In genomic region chr1:153360592-153360991, GRCh38 we compare ENCODE assay signal across 18 cellular contexts. TPM values are rescaled to one million over a fixed set of nuclear protein-coding genes. Genes with fewer than 3 reads are reported as not detected.
"Had no signal": no experiment of that assay in that cellular context is flagged by ENCODE, and none has a peak within 500 bp of the region (broad histone marks: within the 10 kb centered on the region; RNA-seq: fewer than 3 reads in every experiment).

No MANE protein-coding gene starts in this region.

- H3K27ac ChIP-seq: foreskin keratinocyte, neural progenitor cell, thyroid gland, vagina had no signal

- H3K4me1 Mint-ChIP-seq: neural progenitor cell had no signal

- H3K4me1 ChIP-seq: adrenal gland, neural progenitor cell, thyroid gland, vagina had no signal

- H3K27me3 ChIP-seq: adrenal gland, foreskin keratinocyte, neural progenitor cell, thyroid gland, vagina had no signal

- FAIRE-seq: colon, TTC549 had no signal

- H3K36me3 Mint-ChIP-seq: naive B cell; neural progenitor cell; stimulated activated memory B cell treated with anti-CD40 and anti-IgM and Interleukin-4, amounts not matched to agents 10 μg/mL and 1 μg/mL and 100 μg/mL, for 72 hours had no signal

- H3K27ac Mint-ChIP-seq: activated B cell treated with CpG ODN at 0.5 μM for 24 hours; activated CD4-positive, alpha-beta T cell treated with anti-CD3 and anti-CD28 coated beads, Interleukin-2, amount 10 ng/mL, durations not matched to agents 24 days and 14 days; activated CD8-positive, alpha-beta T cell treated with anti-CD3 and anti-CD28 coated beads, Interleukin-2, amount 10 ng/mL, durations not matched to agents 7 days and 5 days; naive B cell; neural progenitor cell; stimulated activated memory B cell treated with anti-CD40 and anti-IgM and Interleukin-4, amounts not matched to agents 10 μg/mL and 1 μg/mL and 100 μg/mL, for 72 hours had no signal

- H3K36me3 ChIP-seq: adrenal gland, neural progenitor cell, thyroid gland, vagina had no signal

- ATAC-seq: activated CD8-positive, alpha-beta T cell treated with anti-CD3 and anti-CD28 coated beads, Interleukin-2, amount 10 ng/mL, durations not matched to agents 7 days and 5 days; activated T-helper 17 cell treated with anti-CD3 and anti-CD28 coated beads, Interleukin-2, amount 50 U/mL, for 72 hours; foreskin keratinocyte; stimulated activated memory B cell treated with anti-CD40 and anti-IgM and Interleukin-4, amounts not matched to agents 10 μg/mL and 1 μg/mL and 100 μg/mL, for 72 hours had no signal

- H3K9me3 ChIP-seq: adrenal gland, thyroid gland, vagina had no signal

- DNase-seq: activated B cell treated with CpG ODN at 0.5 μM for 24 hours; activated CD4-positive, alpha-beta T cell treated with anti-CD3 and anti-CD28 coated beads, Interleukin-2, amount 10 ng/mL, durations not matched to agents 24 days and 14 days; activated CD8-positive, alpha-beta T cell treated with anti-CD3 and anti-CD28 coated beads, Interleukin-2, amount 10 ng/mL, durations not matched to agents 7 days and 5 days; activated naive CD4-positive, alpha-beta T cell treated with anti-CD3 and anti-CD28 coated beads, Interleukin-2, amount 50 U/mL, for 16 hours; foreskin keratinocyte; naive B cell; SW 1271; thyroid gland had no signal

- H3K9me3 Mint-ChIP-seq: activated B cell treated with CpG ODN at 0.5 μM for 24 hours; activated CD4-positive, alpha-beta T cell treated with anti-CD3 and anti-CD28 coated beads, Interleukin-2, amount 10 ng/mL, durations not matched to agents 24 days and 14 days; activated T-helper 17 cell treated with anti-CD3 and anti-CD28 coated beads, Interleukin-2, amount 50 U/mL, for 72 hours; naive B cell; neural progenitor cell; stimulated activated memory B cell treated with anti-CD40 and anti-IgM and Interleukin-4, amounts not matched to agents 10 μg/mL and 1 μg/mL and 100 μg/mL, for 72 hours had no signal

- H3K4me3 ChIP-seq: adrenal gland, neural progenitor cell, thyroid gland, vagina had no signal

- H3K4me3 Mint-ChIP-seq: activated B cell treated with CpG ODN at 0.5 μM for 24 hours; activated CD4-positive, alpha-beta T cell treated with anti-CD3 and anti-CD28 coated beads, Interleukin-2, amount 10 ng/mL, durations not matched to agents 24 days and 14 days; activated CD8-positive, alpha-beta T cell treated with anti-CD3 and anti-CD28 coated beads, Interleukin-2, amount 10 ng/mL, durations not matched to agents 7 days and 5 days; activated T-helper 17 cell treated with anti-CD3 and anti-CD28 coated beads, Interleukin-2, amount 50 U/mL, for 72 hours; naive B cell; neural progenitor cell; stimulated activated memory B cell treated with anti-CD40 and anti-IgM and Interleukin-4, amounts not matched to agents 10 μg/mL and 1 μg/mL and 100 μg/mL, for 72 hours had no signal

RNA-seq across cellular contexts. Expression of gene S100A9, which starts 2.9 kb away (rescaled TPM):
- total RNA-seq: activated CD4-positive, alpha-beta T cell treated with anti-CD3 and anti-CD28 coated beads, Interleukin-2, amount 10 ng/mL, durations not matched to agents 24 days and 14 days; activated CD8-positive, alpha-beta T cell treated with anti-CD3 and anti-CD28 coated beads, Interleukin-2, amount 10 ng/mL, durations not matched to agents 7 days and 5 days; T-helper 2 cell treated with Interferon-gamma antibody and Interleukin-4, amounts not matched to agents 100 ng/mL and 5 ng/mL, for 36 hours had no signal

RNA-seq across cellular contexts. Expression of gene PGLYRP4, which starts 12.0 kb away (rescaled TPM):
- total RNA-seq: activated B cell treated with CpG ODN at 0.5 μM for 24 hours; activated CD4-positive, alpha-beta T cell treated with anti-CD3 and anti-CD28 coated beads, Interleukin-2, amount 10 ng/mL, durations not matched to agents 24 days and 14 days; activated CD8-positive, alpha-beta T cell treated with anti-CD3 and anti-CD28 coated beads, Interleukin-2, amount 10 ng/mL, durations not matched to agents 7 days and 5 days; adrenal gland; lung microvascular endothelial cell; renal cortical epithelial cell; T-helper 2 cell treated with Interferon-gamma antibody and Interleukin-4, amounts not matched to agents 100 ng/mL and 5 ng/mL, for 36 hours; thyroid gland had no signal
- polyA plus RNA-seq: adrenal gland had no signal

RNA-seq across cellular contexts. Expression of gene S100A12, which starts 14.8 kb away (rescaled TPM):
- total RNA-seq: activated B cell treated with CpG ODN at 0.5 μM for 24 hours; activated CD4-positive, alpha-beta T cell treated with anti-CD3 and anti-CD28 coated beads, Interleukin-2, amount 10 ng/mL, durations not matched to agents 24 days and 14 days; activated CD8-positive, alpha-beta T cell treated with anti-CD3 and anti-CD28 coated beads, Interleukin-2, amount 10 ng/mL, durations not matched to agents 7 days and 5 days; activated T-helper 17 cell treated with anti-CD3 and anti-CD28 coated beads, Interleukin-2, amount 50 U/mL, for 72 hours; foreskin keratinocyte; lung microvascular endothelial cell; renal cortical epithelial cell; T-helper 2 cell treated with Interferon-gamma antibody and Interleukin-4, amounts not matched to agents 100 ng/mL and 5 ng/mL, for 36 hours; thyroid gland had no signal
- polyA plus RNA-seq: foreskin keratinocyte had no signal

RNA-seq across cellular contexts. Expression of gene S100A8, which starts 30.3 kb away (rescaled TPM):
- total RNA-seq: activated B cell treated with CpG ODN at 0.5 μM for 24 hours; activated CD4-positive, alpha-beta T cell treated with anti-CD3 and anti-CD28 coated beads, Interleukin-2, amount 10 ng/mL, durations not matched to agents 24 days and 14 days; activated CD8-positive, alpha-beta T cell treated with anti-CD3 and anti-CD28 coated beads, Interleukin-2, amount 10 ng/mL, durations not matched to agents 7 days and 5 days; activated T-helper 17 cell treated with anti-CD3 and anti-CD28 coated beads, Interleukin-2, amount 50 U/mL, for 72 hours; lung microvascular endothelial cell; renal cortical epithelial cell; T-helper 2 cell treated with Interferon-gamma antibody and Interleukin-4, amounts not matched to agents 100 ng/mL and 5 ng/mL, for 36 hours had no signal

RNA-seq across cellular contexts. Expression of gene PGLYRP3, which starts 47.8 kb away (rescaled TPM):
- total RNA-seq: activated B cell treated with CpG ODN at 0.5 μM for 24 hours; activated CD4-positive, alpha-beta T cell treated with anti-CD3 and anti-CD28 coated beads, Interleukin-2, amount 10 ng/mL, durations not matched to agents 24 days and 14 days; activated CD8-positive, alpha-beta T cell treated with anti-CD3 and anti-CD28 coated beads, Interleukin-2, amount 10 ng/mL, durations not matched to agents 7 days and 5 days; activated T-helper 17 cell treated with anti-CD3 and anti-CD28 coated beads, Interleukin-2, amount 50 U/mL, for 72 hours; adrenal gland; foreskin keratinocyte; lung microvascular endothelial cell; renal cortical epithelial cell; T-helper 2 cell treated with Interferon-gamma antibody and Interleukin-4, amounts not matched to agents 100 ng/mL and 5 ng/mL, for 36 hours; thyroid gland had no signal
- polyA plus RNA-seq: adrenal gland had no signal
